8 cellular contexts compared by ENCODE assay signal in genomic region chr9:100098241-100098886, GRCh38. TPM values are rescaled to one million over a fixed set of nuclear protein-coding genes. Genes with fewer than 3 reads are reported as not detected.
DNase-seq lines count a peak whose midpoint lies in the region; ATAC-seq and TF ChIP-seq lines count a peak whose summit lies in the region.

No MANE protein-coding gene starts in this region.

- peaks cover 40% of the 10 kb centered on the region for H4K20me1 ChIP-seq in osteoblast (ENCODE audit: insufficient read depth, low read length)

- H3K27me3 ChIP-seq in Panc1 (ENCODE audit: control insufficient read depth, insufficient read depth, low read length): no peaks in the 10 kb centered on the region
- no peaks in the 10 kb centered on the region for H3K27me3 ChIP-seq in adrenal gland
- H3K27me3 ChIP-seq in heart left ventricle: no peaks in the 10 kb centered on the region
- H3K27me3 ChIP-seq in osteoblast (ENCODE audit: insufficient read depth, low read length): no peaks in the 10 kb centered on the region

- in situ Hi-C loops in Panc1 (cut with HindIII; ENCODE audit: low pct_unique_long_range_greater_than_20kb, low sequenced_read_pairs): no loop called here

- H3K36me3 ChIP-seq in Panc1 (ENCODE audit: control insufficient read depth, insufficient read depth, low read length): no peaks in the 10 kb centered on the region
- no peaks in the 10 kb centered on the region for H3K36me3 ChIP-seq in adrenal gland (replicated peaks in 1 of 2)
- peaks cover 0 to 19% (median 0%) of the 10 kb centered on the region in 9 donors for H3K36me3 ChIP-seq in heart left ventricle
- peaks cover 9% of the 10 kb centered on the region for H3K36me3 ChIP-seq in osteoblast (ENCODE audit: insufficient read depth, low read length)

- ATAC-seq in GM21526 (IDR thresholded peaks at IDR 0.05; ENCODE audit: low FRiP score, unreplicated experiment) (peak; percentile 16), Panc1 (peak; percentile 67), heart left ventricle (peak; percentile 23 to 44 (median 28))

- H3K79me2 ChIP-seq in osteoblast (ENCODE audit: insufficient read depth, low read length): peaks cover 51% of the 10 kb centered on the region

- no peak for TF ChIP-seq CTCF in Panc1 (IDR thresholded peaks at IDR 0.05)
- TF ChIP-seq CTCF in adrenal gland (IDR thresholded peaks at IDR 0.05): peak in 2 of 6 experiments; percentile 18 to 23
- no peak for TF ChIP-seq CTCF in heart left ventricle (IDR thresholded peaks at IDR 0.05)
- TF ChIP-seq CTCF in osteoblast (IDR thresholded peaks at IDR 0.05; ENCODE audit: extremely low read depth, low read depth, low read length): no peak

- POLR2A ChIA-PET in Panc1 (lab: Charles Lee): interaction anchor here (0.5 kb wide), 1 partner anchor 14 kb away, joined by 6 read pairs; no protein-coding TSS in a partner anchor

- peak overlapping the region; percentile 100 for H3K4me3 ChIP-seq in Jurkat, Clone E6-1 (ENCODE audit: low read length)
- H3K4me3 ChIP-seq in Panc1 (ENCODE audit: low read depth in 2 of 2, low read length in 2 of 2) (peak overlapping the region; percentile 85 to 98), adrenal gland (peak overlapping the region; percentile 74 to 88 (median 82)), heart left ventricle (peak overlapping the region; percentile 57 to 98 (median 87)), osteoblast (ENCODE audit: insufficient read depth, low read length) (peak overlapping the region; percentile 83)

- H3K4me2 ChIP-seq in osteoblast (ENCODE audit: insufficient read depth, low read length): peak overlapping the region; percentile 93

- no peaks in the 10 kb centered on the region for H3K9me3 ChIP-seq in Panc1 (ENCODE audit: control insufficient read depth, insufficient read depth, low read depth, low read length)
- H3K9me3 ChIP-seq in adrenal gland (replicated peaks in 1 of 3): no peaks in the 10 kb centered on the region
- H3K9me3 ChIP-seq in heart left ventricle: no peaks in the 10 kb centered on the region
- H3K9me3 ChIP-seq in osteoblast (ENCODE audit: low read depth, low read length): no peaks in the 10 kb centered on the region

- CTCF ChIA-PET in Panc1 (lab: Charles Lee): no interaction called here

- peak overlapping the region; percentile 98 for H2AFZ ChIP-seq in osteoblast (ENCODE audit: low read length)

- peak overlapping the region; percentile 66 for H3K27ac ChIP-seq in Panc1 (ENCODE audit: low read length)
- H3K27ac ChIP-seq in adrenal gland: peak overlapping the region; percentile 89 to 97 (median 92)
- H3K27ac ChIP-seq in heart left ventricle: peak overlapping the region in 11 of 12 donors; percentile 84 to 96 (median 90)
- peak overlapping the region; percentile 82 for H3K27ac ChIP-seq in osteoblast (ENCODE audit: low read depth, low read length)

- BruUV-seq in Panc1 (replicated peaks; lab: Mats Ljungman, UMichigan): no TSS peak

- DNase-seq in DMS153 (lab: John Stamatoyannopoulos, UW) (peak; percentile 20), Panc1 (ENCODE audit: low read depth, low spot score) (no peak), adrenal gland (peak; percentile 38 to 80 (median 65)), heart left ventricle (peak in 4 of 5 donors; percentile 32 to 56 (median 42)), osteoblast (ENCODE audit: insufficient read length, low spot score, missing footprints) (peak; percentile 60), GM19238 (ENCODE audit: insufficient read length, low spot score) (no peak)
- DNase-seq in Jurkat, Clone E6-1 (ENCODE audit: low read depth, low spot score): no peak

- 0 to 1% (median 1%) methylated on average over 24 to 34 of the region's 34 CpGs for WGBS in adrenal gland, 4 donors
- 0% methylated on average over 20 to 34 of the region's 34 CpGs for WGBS in heart left ventricle, 4 donors

- intact Hi-C loops in Panc1 (cut with micrococcal nuclease; ENCODE audit: unreplicated experiment) (no loop called here), adrenal gland (cut with DNase I) (no loop called here), heart left ventricle (cut with DNase I) (loop anchor here in 4 of 10 donors (5.0 to 10.0 kb wide), 4 partner anchors 71 to 1296 kb away; partner anchors contain the start of genes MRPL50 (in 1 of the 4) and ZNF189 (in 1 of the 4))

- H3K4me1 ChIP-seq in Panc1 (ENCODE audit: control insufficient read depth, insufficient read depth, low read length) (peaks cover 7% of the 10 kb centered on the region; the same call in 1 of the 2 replicates), adrenal gland (replicated peaks in 1 of 2) (peaks cover 12 to 29% of the 10 kb centered on the region in 2 donors), heart left ventricle (peaks cover 0 to 49% (median 25%) of the 10 kb centered on the region in 12 donors), osteoblast (ENCODE audit: insufficient read depth, low read length) (peaks cover 12% of the 10 kb centered on the region)

- TF ChIP-seq POLR2A in adrenal gland (IDR thresholded peaks at IDR 0.05): no peak
- no peak for TF ChIP-seq POLR2A in heart left ventricle (IDR thresholded peaks at IDR 0.05)

RNA-seq across cellular contexts. Expression of gene ERP44, which starts 0.4 kb away (rescaled TPM):
- 19.0 TPM for polyA plus RNA-seq in Jurkat, Clone E6-1 (2012; ENCODE audit: insufficient read depth, insufficient read length)
- 10.1 TPM for total RNA-seq in Panc1 (2021; ENCODE audit: unreplicated experiment)
- 9.5 TPM for polyA plus RNA-seq in Panc1 (2012; ENCODE audit: insufficient read length)
- total RNA-seq in adrenal gland: 10 to 100 TPM; 12.9 to 27.4 (median 19.3) TPM
- polyA plus RNA-seq in adrenal gland: 10 to 100 TPM; 14.2 to 43.7 (median 23.8) TPM
- 10 to 100 TPM in 8 of 9 donors, 1 to 10 TPM in 1; 7.9 to 20.5 (median 15.7) TPM for total RNA-seq in heart left ventricle
- polyA plus RNA-seq in heart left ventricle: 10 to 100 TPM; 13.1 to 21.6 TPM
- total RNA-seq in osteoblast: 13.8 and 14.4 TPM in 2 replicates

RNA-seq across cellular contexts. Expression of gene INVS, which starts 0.7 kb away (rescaled TPM):
- polyA plus RNA-seq in Jurkat, Clone E6-1 (2012; ENCODE audit: insufficient read depth, insufficient read length): 13.1 TPM
- total RNA-seq in Panc1 (2021; ENCODE audit: unreplicated experiment) (8.2 TPM), adrenal gland (10 to 100 TPM; 16.5 to 47.7 (median 27.7) TPM), heart left ventricle (10 to 100 TPM in 1 of 9 donors, 1 to 10 TPM in 8; 4.9 to 10.4 (median 7.5) TPM), osteoblast (26.2 and 27.1 TPM in 2 replicates)
- 6.6 TPM for polyA plus RNA-seq in Panc1 (2012; ENCODE audit: insufficient read length)
- polyA plus RNA-seq in adrenal gland (10 to 100 TPM in 1 of 3 donors, 1 to 10 TPM in 2; 6.4 to 13.5 (median 7.7) TPM), heart left ventricle (1 to 10 TPM; 2.5 to 2.8 TPM)

Comparison
In these comparisons a context has a peak if more than half of its experiments do, and no peak if none do; other contexts are left out.
1. DNase-seq: peak in DMS153 (single experiment), adrenal gland (7 of 7), heart left ventricle (4 of 5) and osteoblast (single experiment); none in Jurkat, Clone E6-1 (single experiment), Panc1 (single experiment) and GM19238 (single experiment).
2. ATAC-seq: peak in every context shown above with its lines; median percentile 67 in Panc1; 28 in heart left ventricle; 16 in GM21526.
3. Peak in every context shown above with its lines, with median percentiles within 50 percentile points of each other: H3K4me3 ChIP-seq and H3K27ac ChIP-seq.